In the genomic region with DNA sequence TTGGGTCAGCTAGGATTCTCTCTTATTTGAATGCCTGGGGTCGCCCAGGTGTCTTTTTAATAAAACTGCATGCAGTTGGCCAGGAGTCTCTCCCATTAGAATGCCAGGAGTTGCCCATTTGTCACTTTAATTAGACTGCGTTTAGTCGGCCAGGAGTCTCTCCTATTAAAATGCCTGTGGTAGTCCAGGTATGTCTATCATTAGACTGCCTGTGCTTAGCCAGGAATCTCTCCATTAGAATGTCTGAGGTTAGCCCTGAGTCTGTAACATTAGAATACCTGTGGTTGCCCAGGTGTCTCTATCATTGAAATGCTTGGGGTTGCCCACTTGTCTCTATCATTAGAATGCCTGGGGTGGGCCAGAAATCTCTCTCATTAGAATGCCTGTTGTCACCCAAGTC, we compare ENCODE assay signal across 21 cellular contexts.
DNase-seq lines count a peak whose midpoint lies in the region; ATAC-seq and TF ChIP-seq lines count a peak whose summit lies in the region.
"Had no signal": no experiment of that assay in that cellular context is flagged by ENCODE, and none has a peak within 500 bp of the region (broad histone marks: within the 10 kb centered on the region; RNA-seq: fewer than 3 reads in every experiment).

No MANE protein-coding gene starts in this region.

- no peaks in the 10 kb centered on the region for H3K27me3 ChIP-seq in brain microvascular endothelial cell (replicated peaks)
- H3K27me3 ChIP-seq: BLaER1, Peyer's patch, SJCRH30 had no signal

- no peak overlapping the region for H3K27ac ChIP-seq in brain microvascular endothelial cell
- H3K27ac ChIP-seq: BLaER1, Peyer's patch, SJCRH30 had no signal

- intact Hi-C loops in sciatic nerve (cut with DNase I) = no loop called here

- ATAC-seq in sciatic nerve = no peak
- ATAC-seq: K562 had no signal

- in situ Hi-C loops in brain microvascular endothelial cell (cut with HindIII; ENCODE audit: low pct_ligation_motif_present, low sequenced_read_pairs) = no loop called here

- DNase-seq in M059J (ENCODE audit: low read depth) (peak; percentile 2), astrocyte of the hippocampus (ENCODE audit: low read depth, low spot score) (peak; percentile 61), islet precursor cell (peak; percentile 35), sciatic nerve (ENCODE audit: low spot score) (peak; percentile 6), brain microvascular endothelial cell (no peak), NOMO-1 treated with dmso at 0.1 percent for 144 hours (lab: John Stamatoyannopoulos, UW; ENCODE audit: unreplicated experiment) (no peak), NK-92 (lab: John Stamatoyannopoulos, UW; ENCODE audit: unreplicated experiment) (no peak)
- no peak for DNase-seq in central memory CD4-positive, alpha-beta T cell
- DNase-seq: ACHN; CD4-positive, alpha-beta T cell; COR-L47; DMS79; NCI-H1092; NCI-H1436 treated with DMSO at 0.1 percent for 48 hours; NCI-H1930; NCI-H510A; NK-92 treated with Interleukin-12 subunit alpha and Interleukin-12 subunit beta, amount 100 ng/mL, for 24 hours; SJCRH30 had no signal

- no peak for TF ChIP-seq CTCF in brain microvascular endothelial cell (IDR thresholded peaks at IDR 0.05; ENCODE audit: low read depth, low read length, missing control alignments)

- H3K36me3 ChIP-seq in brain microvascular endothelial cell (replicated peaks) = no peaks in the 10 kb centered on the region
- H3K36me3 ChIP-seq: Peyer's patch, SJCRH30 had no signal

- no peak overlapping the region for H3K4me3 ChIP-seq in brain microvascular endothelial cell (ENCODE audit: low read depth, low read length)
- H3K4me3 ChIP-seq: BLaER1, K562, Peyer's patch, SJCRH30 had no signal

Comparison
In these comparisons a context has a peak if more than half of its experiments do, and no peak if none do; other contexts are left out.
1. DNase-seq: peak in M059J (single experiment), astrocyte of the hippocampus (single experiment), islet precursor cell (single experiment) and sciatic nerve (single experiment); none in central memory CD4-positive, alpha-beta T cell (single experiment), brain microvascular endothelial cell (single experiment), NOMO-1 treated with dmso at 0.1 percent for 144 hours (single experiment) and NK-92 (single experiment).